25 cellular contexts compared by ENCODE assay signal in the genomic region with DNA sequence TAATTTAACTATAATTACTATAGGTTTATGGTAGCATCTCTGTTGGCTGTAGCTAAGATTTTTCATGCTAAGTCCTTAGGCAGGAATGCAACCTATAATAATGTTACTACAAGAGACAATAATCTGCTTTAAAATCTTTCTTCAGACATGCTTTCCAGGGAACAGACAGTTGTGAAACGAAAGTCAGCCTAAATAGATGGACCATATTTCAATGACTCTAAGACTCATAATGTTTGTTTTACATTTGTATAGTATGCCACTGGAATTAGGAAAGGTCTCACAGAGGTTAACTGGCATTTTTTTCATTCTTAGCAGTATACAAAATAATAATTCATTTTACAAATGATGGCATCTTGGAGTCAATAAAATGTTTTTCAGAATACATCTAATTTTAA.
"Had no signal": no experiment of that assay in that cellular context is flagged by ENCODE, and none has a peak within 500 bp of the region (broad histone marks: within the 10 kb centered on the region; RNA-seq: fewer than 3 reads in every experiment).

No MANE protein-coding gene starts in this region.

- H3K27ac ChIP-seq: ascending aorta, body of pancreas had no signal

- H3K36me3 ChIP-seq: ascending aorta had no signal

- H3K9me3 ChIP-seq: ascending aorta, body of pancreas had no signal

- FAIRE-seq: bronchial epithelial cell had no signal

- H3K27me3 ChIP-seq: ascending aorta, body of pancreas had no signal

- H3K4me1 ChIP-seq: ascending aorta had no signal

- ATAC-seq: activated CD4-positive, CD25-positive, alpha-beta regulatory T cell treated with anti-CD3 and anti-CD28 coated beads, Interleukin-2, amount 50 U/mL, for 24 hours; activated CD8-positive, alpha-beta T cell treated with anti-CD3 and anti-CD28 coated beads, Interleukin-2, amount 10 ng/mL, durations not matched to agents 7 days and 5 days; body of pancreas; Panc1; Right ventricle myocardium inferior; SK-N-SH treated with all-trans-retinoic acid at 6 μM for 48 hours had no signal

- DNase-seq: activated CD4-positive, alpha-beta T cell treated with anti-CD3 and anti-CD28 coated beads for 4 hours; activated CD8-positive, alpha-beta memory T cell treated with anti-CD3 and anti-CD28 coated beads, Interleukin-2, amount 50 U/mL, for 48 hours; activated CD8-positive, alpha-beta T cell treated with anti-CD3 and anti-CD28 coated beads, Interleukin-2, amount 10 ng/mL, durations not matched to agents 7 days and 5 days; activated naive CD4-positive, alpha-beta T cell treated with anti-CD3 and anti-CD28 coated beads, Interleukin-2, amount 50 U/mL, for 16 hours; activated naive CD8-positive, alpha-beta T cell treated with anti-CD3 and anti-CD28 coated beads, Interleukin-2, amount 10 ng/mL, durations not matched to agents 7 days and 5 days; activated T-cell treated with anti-CD3 and anti-CD28 coated beads, Interleukin-2, amount 50 U/mL, for 1 hour; amniotic stem cell; body of pancreas; central memory CD4-positive, alpha-beta T cell; Karpas-422; MM.1S; NCI-H1105; NCI-H1436; NCI-H1694 treated with DMSO at 0.1 percent for 48 hours; NCI-H2029 treated with DMSO at 0.1 percent for 48 hours; NCI-H526; NCI-H82; RPMI8226; SW 1271 had no signal

- H3K4me3 ChIP-seq: ascending aorta, body of pancreas had no signal
